ENCODE assay signal across 8 cellular contexts in genomic region chr7:38335490-38336135, GRCh38.
DNase-seq lines count a peak whose midpoint lies in the region; ATAC-seq, FAIRE-seq and TF ChIP-seq lines count a peak whose summit lies in the region.

No MANE protein-coding gene starts in this region.

- H3K4me1 Mint-ChIP-seq in CD4-positive, alpha-beta T cell (ENCODE audit: low read depth), result peaks cover 44% of the 10 kb centered on the region
- H3K4me1 Mint-ChIP-seq in activated CD8-positive, alpha-beta T cell treated with anti-CD3 and anti-CD28 coated beads for 36 hours (ENCODE audit: low read depth), result peaks cover 44% of the 10 kb centered on the region

- H4K5ac ChIP-seq in H1 (ENCODE audit: insufficient read length, low read depth, low read length), result no peak overlapping the region

- peak overlapping the region; percentile 78 for H3K4me3 Mint-ChIP-seq in CD4-positive, alpha-beta T cell
- peak overlapping the region; percentile 71 for H3K4me3 Mint-ChIP-seq in activated CD8-positive, alpha-beta T cell treated with anti-CD3 and anti-CD28 coated beads for 36 hours

- H2AFZ ChIP-seq in H1 (ENCODE audit: low read length), result peak overlapping the region; percentile 83; the same call in 1 of the 2 replicates

- H3K9me3 ChIP-seq in CD4-positive, alpha-beta T cell (ENCODE audit: control insufficient read depth, low read length), result no peaks in the 10 kb centered on the region
- H3K9me3 ChIP-seq in H1 (ENCODE audit: insufficient read depth in 2 of 2, low read depth in 1 of 2, low read length in 1 of 2), result no peaks in the 10 kb centered on the region

- no peaks in the 10 kb centered on the region for H3K79me2 ChIP-seq in H1 (ENCODE audit: control insufficient read depth in 1 of 2, insufficient read depth in 2 of 2, low read length in 2 of 2)

- no peak overlapping the region for H2AK5ac ChIP-seq in H1 (ENCODE audit: low read depth, low read length)

- no peaks in the 10 kb centered on the region for H4K20me1 ChIP-seq in H1 (replicated peaks in 1 of 2; ENCODE audit: control insufficient read depth in 1 of 2, insufficient read depth in 2 of 2, low read length in 2 of 2)

- H3K9ac ChIP-seq in H1 (replicated peaks in 1 of 4; ENCODE audit: extremely low read depth in 1 of 4, low read depth in 3 of 4, low read length in 3 of 4), result no peak overlapping the region

- H3K14ac ChIP-seq in H1 (ENCODE audit: insufficient read length), result no peak overlapping the region

- peak overlapping the region; percentile 84 for H3K27ac Mint-ChIP-seq in CD4-positive, alpha-beta T cell
- peak overlapping the region; percentile 88 for H3K27ac Mint-ChIP-seq in activated CD8-positive, alpha-beta T cell treated with anti-CD3 and anti-CD28 coated beads for 36 hours

- peak; percentile 44 for TF ChIP-seq POLR2A in GM19193 (IDR thresholded peaks at IDR 0.05; ENCODE audit: extremely low read depth, insufficient read depth, insufficient read length)
- TF ChIP-seq POLR2A in H1 (IDR thresholded peaks at IDR 0.05; ENCODE audit: control extremely low read depth in 1 of 2, low read depth in 2 of 2, low read length in 2 of 2), result peak in 1 of 2 experiments; percentile 34; a peak in 1 of 3 replicates

- no peak overlapping the region for H3K56ac ChIP-seq in H1 (replicated peaks; ENCODE audit: insufficient read length, low read depth, low read length)

- TF ChIP-seq RAD21 in H1 (IDR thresholded peaks at IDR 0.05 in 1 of 2, conservative IDR thresholded peaks at IDR 0.05 in 1 of 2; ENCODE audit: low read depth in 2 of 2, low read length in 2 of 2), result peak; percentile 69 to 83

- H2BK120ac ChIP-seq in H1 (replicated peaks; ENCODE audit: low read depth, low read length), result no peak overlapping the region

- TF ChIP-seq CTCF in CD4-positive, alpha-beta T cell (IDR thresholded peaks at IDR 0.05), result peak; percentile 74
- TF ChIP-seq CTCF in activated CD8-positive, alpha-beta T cell treated with anti-CD3 and anti-CD28 coated beads for 36 hours (IDR thresholded peaks at IDR 0.05), result peak; percentile 86
- TF ChIP-seq CTCF in H1 (IDR thresholded peaks at IDR 0.05; ENCODE audit: control extremely low read depth in 1 of 3, insufficient read depth in 1 of 3, low read depth in 1 of 3, low read length in 3 of 3), result peak; percentile 96 to 100 (median 99)

- H4K91ac ChIP-seq in H1 (replicated peaks; ENCODE audit: insufficient read length, low read length), result no peak overlapping the region

- no peak overlapping the region for H4K8ac ChIP-seq in H1 (ENCODE audit: extremely low read depth, insufficient read depth, low read length)

- WGBS in H1 (ENCODE audit: extremely low coverage in 1 of 2, insufficient coverage in 1 of 2, insufficient read length in 1 of 2, insufficient replicate concordance in 2 of 2, low coverage in 1 of 2, low lambda C conversion rate in 2 of 2, missing lambda C conversion rate in 1 of 2), 2 experiments, result 65% methylated on average over 7 of the region's 7 CpGs; no CpG with 5 or more reads in 1 of the 2 experiments

- H3K18ac ChIP-seq in H1 (ENCODE audit: extremely low read depth, low read length), result no peak overlapping the region

- no peaks in the 10 kb centered on the region for H3K9me3 Mint-ChIP-seq in CD4-positive, alpha-beta T cell
- H3K9me3 Mint-ChIP-seq in activated CD8-positive, alpha-beta T cell treated with anti-CD3 and anti-CD28 coated beads for 36 hours, result no peaks in the 10 kb centered on the region

- peak; percentile 59 to 76 (median 68) for DNase-seq in CD4-positive, alpha-beta T cell
- DNase-seq in NCI-H774 (lab: John Stamatoyannopoulos, UW), result peak; percentile 53
- peak; percentile 88 for DNase-seq in activated CD8-positive, alpha-beta T cell treated with anti-CD3 and anti-CD28 coated beads for 36 hours
- DNase-seq in H1 (ENCODE audit: low read depth in 1 of 2, low spot score in 2 of 2), result peak; percentile 83 to 91
- peak; percentile 60 for DNase-seq in middle frontal gyrus (ENCODE audit: extremely low spot score, low spot score)
- DNase-seq in stimulated activated CD8-positive, alpha-beta memory T cell treated with anti-CD3 and anti-CD28 coated beads, Interleukin-4, amount 100 ng/mL, for 4 hours (ENCODE audit: low read depth in 2 of 2, low spot score in 1 of 2), result peak; percentile 50 to 67

- POLR2A ChIA-PET in CD4-positive, alpha-beta T cell (lab: Charles Lee), result interaction anchor here (0.8 to 2.3 kb wide), 8 partner anchors 10 to 120 kb away, joined by 3 to 11 read pairs (median 6); no protein-coding TSS in a partner anchor
- POLR2A ChIA-PET in activated CD8-positive, alpha-beta T cell treated with anti-CD3 and anti-CD28 coated beads for 36 hours (lab: Charles Lee), result interaction anchor here (0.6 to 1.4 kb wide), 5 partner anchors 8 to 207 kb away, joined by 3 to 5 read pairs (median 3); no protein-coding TSS in a partner anchor
- POLR2A ChIA-PET in H1 (lab: Charles Lee; ENCODE audit: partially characterized antibody), result interaction anchor here (1.3 kb wide), 1 partner anchor 14 kb away, joined by 3 read pairs; no protein-coding TSS in a partner anchor

- 0 out of 2 replicates have a peak overlapping the region, but pooled peaks have one; percentile 32 for H2BK20ac ChIP-seq in H1 (ENCODE audit: low read length)

- ATAC-seq in CD4-positive, alpha-beta T cell (ENCODE audit: poor library complexity), result peak; percentile 93
- peak; percentile 98 for ATAC-seq in HG03280 (IDR thresholded peaks at IDR 0.05; ENCODE audit: unreplicated experiment)
- ATAC-seq in activated CD8-positive, alpha-beta T cell treated with anti-CD3 and anti-CD28 coated beads for 36 hours, result peak; percentile 88

- CTCF ChIA-PET in CD4-positive, alpha-beta T cell (lab: Charles Lee), result interaction anchor here (0.7 to 3.8 kb wide), 35 partner anchors 9 to 1968 kb away, joined by 3 to 34 read pairs (median 5); partner anchors contain the start of gene STARD3NL
- CTCF ChIA-PET in activated CD8-positive, alpha-beta T cell treated with anti-CD3 and anti-CD28 coated beads for 36 hours (lab: Charles Lee), result interaction anchor here (0.6 to 5.1 kb wide), 39 partner anchors 9 to 232 kb away, joined by 3 to 163 read pairs (median 6); no protein-coding TSS in a partner anchor
- CTCF ChIA-PET in H1 (lab: Charles Lee; ENCODE audit: partially characterized antibody), result interaction anchor here (0.7 to 4.6 kb wide), 52 partner anchors 8 to 448 kb away, joined by 3 to 76 read pairs (median 4); partner anchors contain the start of genes EPDR1 and SFRP4

- H2BK15ac ChIP-seq in H1 (ENCODE audit: low read length), result no peak overlapping the region

- intact Hi-C loops in CD4-positive, alpha-beta T cell (cut with DNase I, micrococcal nuclease), result loop anchor here in 1 of 2 experiments (5.0 kb wide), 1 partner anchor 118 kb away; no protein-coding TSS in a partner anchor
- intact Hi-C loops in activated CD8-positive, alpha-beta T cell treated with anti-CD3 and anti-CD28 coated beads for 36 hours (cut with micrococcal nuclease), result loop anchor here (5.0 kb wide), 1 partner anchor 118 kb away; no protein-coding TSS in a partner anchor

- H3K27ac ChIP-seq in CD4-positive, alpha-beta T cell (ENCODE audit: low read depth, low read length), result no peak overlapping the region
- H3K27ac ChIP-seq in H1 (ENCODE audit: low read depth, low read length), result no peak overlapping the region

- no peak overlapping the region for H3K4me3 ChIP-seq in H1 (ENCODE audit: extremely low read depth in 1 of 4, insufficient read depth in 2 of 4, low read depth in 3 of 4, low read length in 4 of 4)

- H3K36me3 ChIP-seq in H1 (ENCODE audit: control insufficient read depth in 2 of 4, insufficient read depth in 4 of 4, low read length in 3 of 4), result no peaks in the 10 kb centered on the region

- FAIRE-seq in H1 (lab: Jason Lieb, UNC), result no peak

- no peaks in the 10 kb centered on the region for H3K27me3 ChIP-seq in CD4-positive, alpha-beta T cell (ENCODE audit: control insufficient read depth, insufficient read depth, low read length)
- H3K27me3 ChIP-seq in H1 (replicated peaks in 1 of 4; ENCODE audit: control insufficient read depth in 3 of 4, extremely low read depth in 1 of 4, insufficient read depth in 3 of 4, low read length in 3 of 4), result no peaks in the 10 kb centered on the region

- H3K36me3 Mint-ChIP-seq in CD4-positive, alpha-beta T cell (ENCODE audit: low read depth), result no peaks in the 10 kb centered on the region
- peaks cover 2% of the 10 kb centered on the region for H3K36me3 Mint-ChIP-seq in activated CD8-positive, alpha-beta T cell treated with anti-CD3 and anti-CD28 coated beads for 36 hours (ENCODE audit: low read depth)

- H2BK12ac ChIP-seq in H1 (ENCODE audit: low read depth, low read length), result peak overlapping the region; percentile 28; the same call in 1 of the 2 replicates

- peak overlapping the region; percentile 47; the same call in 1 of the 2 replicates for H2BK5ac ChIP-seq in H1 (ENCODE audit: low read depth, low read length)

- H3K4me1 ChIP-seq in H1 (replicated peaks in 1 of 4; ENCODE audit: control insufficient read depth in 3 of 4, insufficient read depth in 4 of 4, low read length in 3 of 4), result peaks cover 0 to 12% (median 7%) of the 10 kb centered on the region in 4 experiments; a peak in 5 of 7 replicates

- no peak overlapping the region for H3K4me2 ChIP-seq in H1 (ENCODE audit: insufficient read depth in 1 of 2, low read depth in 2 of 2, low read length in 2 of 2)

- H3K4ac ChIP-seq in H1 (replicated peaks; ENCODE audit: insufficient read length, low read depth, low read length), result no peak overlapping the region

- H3K79me1 ChIP-seq in H1 (ENCODE audit: low read depth, low read length), result no peaks in the 10 kb centered on the region

- H3K27me3 Mint-ChIP-seq in CD4-positive, alpha-beta T cell, result no peaks in the 10 kb centered on the region
- H3K27me3 Mint-ChIP-seq in activated CD8-positive, alpha-beta T cell treated with anti-CD3 and anti-CD28 coated beads for 36 hours, result no peaks in the 10 kb centered on the region

- no peak overlapping the region for H3K23ac ChIP-seq in H1 (ENCODE audit: insufficient read length)

- no peaks in the 10 kb centered on the region; the same call in 1 of the 2 replicates for H3K23me2 ChIP-seq in H1 (ENCODE audit: low read depth, low read length)

- peak in 1 of 2 experiments; percentile 43; a peak in 1 of 3 replicates for TF ChIP-seq EP300 in H1 (IDR thresholded peaks at IDR 0.05; ENCODE audit: borderline replicate concordance in 1 of 2, low read depth in 2 of 2, low read length in 2 of 2)

TF ChIP-seq in H1, 55 proteins besides CTCF, POLR2A, EP300 and RAD21 (continues in another document):
- TF ChIP-seq JUND (IDR thresholded peaks at IDR 0.05; ENCODE audit: low read length) (no peak), TCF12 (IDR thresholded peaks at IDR 0.05; ENCODE audit: low read depth, low read length) (no peak), YY1 (IDR thresholded peaks at IDR 0.05; ENCODE audit: low read depth, low read length) (peak; percentile 86), EZH2 (IDR thresholded peaks at IDR 0.05; ENCODE audit: low read depth, low read length, severe bottlenecking) (no peak), CREB1 (IDR thresholded peaks at IDR 0.05) (peak; percentile 16; the same call in 1 of the 2 replicates), POLR2AphosphoS5 (IDR thresholded peaks at IDR 0.05; ENCODE audit: low read depth, low read length) (peak; percentile 25; the same call in 1 of the 2 replicates), CHD1 (IDR thresholded peaks at IDR 0.05; ENCODE audit: low read depth, low read length) (no peak), RBBP5 (IDR thresholded peaks at IDR 0.05; ENCODE audit: borderline replicate concordance, low read depth, low read length) (no peak)
